ENCODE assay signal across 8 cellular contexts in genomic region chr1:154534263-154534844, GRCh38. TPM values are rescaled to one million over a fixed set of nuclear protein-coding genes. Genes with fewer than 3 reads are reported as not detected.
A peak's percentile ranks its signal among the peaks of the same experiment; 100 is the strongest.
DNase-seq lines count a peak whose midpoint lies in the region; ATAC-seq and TF ChIP-seq lines count a peak whose summit lies in the region.

No MANE protein-coding gene starts in this region.

- H3K36me3 ChIP-seq in Caco-2 (ENCODE audit: control insufficient read depth, insufficient read depth, low read length) (no peaks in the 10 kb centered on the region), KMS-11 (ENCODE audit: insufficient read depth) (no peaks in the 10 kb centered on the region)

- no peaks in the 10 kb centered on the region for H3K36me3 Mint-ChIP-seq in Caco-2 (ENCODE audit: insufficient read depth, unreplicated experiment)
- no peaks in the 10 kb centered on the region for H3K36me3 Mint-ChIP-seq in activated T-helper 2 cell treated with anti-CD3 and anti-CD28 coated beads, Interferon-gamma antibody, Interleukin-2, Interleukin-4, amounts not matched to agents 10 μg/mL and 5 μg/mL and 100 μg/mL, durations not matched to agents 14 hours and 24 hours and 36 hours (ENCODE audit: low read depth)

- no peaks in the 10 kb centered on the region for H3K4me1 Mint-ChIP-seq in Caco-2 (ENCODE audit: low read depth, unreplicated experiment)
- H3K4me1 Mint-ChIP-seq in activated T-helper 2 cell treated with anti-CD3 and anti-CD28 coated beads, Interferon-gamma antibody, Interleukin-2, Interleukin-4, amounts not matched to agents 10 μg/mL and 5 μg/mL and 100 μg/mL, durations not matched to agents 14 hours and 24 hours and 36 hours (ENCODE audit: low read depth), result no peaks in the 10 kb centered on the region

- DNase-seq in Caco-2 (peak; percentile 67 to 73), RWPE1 (ENCODE audit: low spot score) (peak; percentile 77), iPS-NIHi7 (ENCODE audit: extremely low spot score) (peak; percentile 88)
- no peak for DNase-seq in activated T-helper 2 cell treated with anti-CD3 and anti-CD28 coated beads, Interferon-gamma antibody, Interleukin-2, Interleukin-4, amounts not matched to agents 10 μg/mL and 5 μg/mL and 100 μg/mL, durations not matched to agents 14 hours and 24 hours and 36 hours (ENCODE audit: low spot score)

- no peaks in the 10 kb centered on the region for H4K20me1 ChIP-seq in KMS-11 (ENCODE audit: insufficient read depth)

- CTCF ChIA-PET in Caco-2 (lab: Charles Lee), result interaction anchor here (1.0 to 1.3 kb wide), 3 partner anchors 12 to 544 kb away, joined by 3 to 13 read pairs (median 4); partner anchors contain the start of gene EFNA3
- CTCF ChIA-PET in RWPE1 (lab: Yijun Ruan, JAX), result interaction anchor here (0.5 to 1.2 kb wide), 5 partner anchors 9 to 962 kb away, joined by 3 to 4 read pairs (median 3); no protein-coding TSS in a partner anchor

- H3K27me3 Mint-ChIP-seq in Caco-2 (ENCODE audit: insufficient read depth, unreplicated experiment), result peaks cover 10% of the 10 kb centered on the region
- H3K27me3 Mint-ChIP-seq in activated T-helper 2 cell treated with anti-CD3 and anti-CD28 coated beads, Interferon-gamma antibody, Interleukin-2, Interleukin-4, amounts not matched to agents 10 μg/mL and 5 μg/mL and 100 μg/mL, durations not matched to agents 14 hours and 24 hours and 36 hours (ENCODE audit: low read depth), result peaks cover 13% of the 10 kb centered on the region

- no peak overlapping the region for H3K27ac Mint-ChIP-seq in Caco-2 (ENCODE audit: unreplicated experiment)
- no peak overlapping the region for H3K27ac Mint-ChIP-seq in activated T-helper 2 cell treated with anti-CD3 and anti-CD28 coated beads, Interferon-gamma antibody, Interleukin-2, Interleukin-4, amounts not matched to agents 10 μg/mL and 5 μg/mL and 100 μg/mL, durations not matched to agents 14 hours and 24 hours and 36 hours

- no peak overlapping the region for H3K9ac ChIP-seq in KMS-11

- H3K4me3 ChIP-seq in Caco-2 (ENCODE audit: low read depth, low read length) (no peak overlapping the region), KMS-11 (IDR thresholded peaks at IDR 0.05; ENCODE audit: insufficient read depth, low read depth, low read length) (no peak overlapping the region)

- no peaks in the 10 kb centered on the region for H3K79me2 ChIP-seq in KMS-11 (ENCODE audit: insufficient read depth, low read depth)

- ATAC-seq in HG03457 (IDR thresholded peaks at IDR 0.05; ENCODE audit: unreplicated experiment), result no peak
- no peak for ATAC-seq in GM21526 (IDR thresholded peaks at IDR 0.05; ENCODE audit: low FRiP score, unreplicated experiment)
- no peak for ATAC-seq in GM18519 (IDR thresholded peaks at IDR 0.05; ENCODE audit: low FRiP score, unreplicated experiment)

- intact Hi-C loops in Caco-2 (cut with micrococcal nuclease; ENCODE audit: unreplicated experiment), result no loop called here
- intact Hi-C loops in activated T-helper 2 cell treated with anti-CD3 and anti-CD28 coated beads, Interferon-gamma antibody, Interleukin-2, Interleukin-4, amounts not matched to agents 10 μg/mL and 5 μg/mL and 100 μg/mL, durations not matched to agents 14 hours and 24 hours and 36 hours (cut with micrococcal nuclease), result no loop called here

- TF ChIP-seq CTCF in Caco-2 (IDR thresholded peaks at IDR 0.05; ENCODE audit: insufficient read depth in 1 of 2, low read depth in 1 of 2, low read length in 1 of 2, severe bottlenecking in 1 of 2, unreplicated experiment in 1 of 2), result peak; percentile 75 to 81
- TF ChIP-seq CTCF in KMS-11 (conservative IDR thresholded peaks at IDR 0.05; ENCODE audit: low read depth, low read length), result peak; percentile 92
- TF ChIP-seq CTCF in RWPE1 (conservative IDR thresholded peaks at IDR 0.05; ENCODE audit: low read depth), result peak; percentile 76

- H3K27me3 ChIP-seq in Caco-2 (replicated peaks; ENCODE audit: control insufficient read depth, insufficient read depth, low read length) (no peaks in the 10 kb centered on the region), KMS-11 (ENCODE audit: insufficient read depth, low read depth) (no peaks in the 10 kb centered on the region)

- BruUV-seq in Caco-2 (replicated peaks; lab: Mats Ljungman, UMichigan), result no TSS peak

- no peaks in the 10 kb centered on the region for H3K9me3 Mint-ChIP-seq in Caco-2 (ENCODE audit: unreplicated experiment)
- no peaks in the 10 kb centered on the region for H3K9me3 Mint-ChIP-seq in activated T-helper 2 cell treated with anti-CD3 and anti-CD28 coated beads, Interferon-gamma antibody, Interleukin-2, Interleukin-4, amounts not matched to agents 10 μg/mL and 5 μg/mL and 100 μg/mL, durations not matched to agents 14 hours and 24 hours and 36 hours

- no peak overlapping the region for H2AFZ ChIP-seq in KMS-11 (ENCODE audit: low read depth)

- H3K4me1 ChIP-seq in Caco-2 (no peaks in the 10 kb centered on the region), KMS-11 (ENCODE audit: low read depth, poor library complexity, severe bottlenecking) (no peaks in the 10 kb centered on the region)

- no peak overlapping the region for H3K4me2 ChIP-seq in KMS-11

- H3K27ac ChIP-seq in KMS-11 (no peak overlapping the region), RWPE1 (no peak overlapping the region)

- no peak overlapping the region for H3K4me3 Mint-ChIP-seq in Caco-2 (ENCODE audit: unreplicated experiment)
- H3K4me3 Mint-ChIP-seq in activated T-helper 2 cell treated with anti-CD3 and anti-CD28 coated beads, Interferon-gamma antibody, Interleukin-2, Interleukin-4, amounts not matched to agents 10 μg/mL and 5 μg/mL and 100 μg/mL, durations not matched to agents 14 hours and 24 hours and 36 hours (ENCODE audit: low read depth), result no peak overlapping the region

- POLR2A ChIA-PET in Caco-2 (lab: Charles Lee), result no interaction called here
- POLR2A ChIA-PET in RWPE1 (lab: Yijun Ruan, JAX; ENCODE audit: low non-redundant PET), result no interaction called here

- H3K9me3 ChIP-seq in Caco-2, result no peaks in the 10 kb centered on the region

RNA-seq across cellular contexts. Expression of gene UBE2Q1, which starts 24.1 kb away (rescaled TPM):
- 92.2 and 93.2 TPM in 2 replicates for total RNA-seq in Caco-2 (2022)
- 96.5 and 101 TPM in 2 replicates for total RNA-seq in activated T-helper 2 cell treated with anti-CD3 and anti-CD28 coated beads, Interferon-gamma antibody, Interleukin-2, Interleukin-4, amounts not matched to agents 10 μg/mL and 5 μg/mL and 100 μg/mL, durations not matched to agents 14 hours and 24 hours and 36 hours

RNA-seq across cellular contexts. Expression of gene SHE, which starts 32.1 kb away (rescaled TPM):
- total RNA-seq in Caco-2 (2022), result 0.07 TPM in 1 of 2 replicates, not detected in the other
- total RNA-seq in activated T-helper 2 cell treated with anti-CD3 and anti-CD28 coated beads, Interferon-gamma antibody, Interleukin-2, Interleukin-4, amounts not matched to agents 10 μg/mL and 5 μg/mL and 100 μg/mL, durations not matched to agents 14 hours and 24 hours and 36 hours, result 0.05 TPM in 1 of 2 replicates, not detected in the other

RNA-seq across cellular contexts. Expression of gene TDRD10, which starts 32.3 kb away (rescaled TPM):
- not detected in 2 replicates for total RNA-seq in Caco-2 (2022)
- total RNA-seq in activated T-helper 2 cell treated with anti-CD3 and anti-CD28 coated beads, Interferon-gamma antibody, Interleukin-2, Interleukin-4, amounts not matched to agents 10 μg/mL and 5 μg/mL and 100 μg/mL, durations not matched to agents 14 hours and 24 hours and 36 hours, result not detected in 2 replicates

RNA-seq across cellular contexts. Expression of gene CHRNB2, which starts 33.2 kb away (rescaled TPM):
- 0.09 TPM in 1 of 2 replicates, not detected in the other for total RNA-seq in Caco-2 (2022)
- total RNA-seq in activated T-helper 2 cell treated with anti-CD3 and anti-CD28 coated beads, Interferon-gamma antibody, Interleukin-2, Interleukin-4, amounts not matched to agents 10 μg/mL and 5 μg/mL and 100 μg/mL, durations not matched to agents 14 hours and 24 hours and 36 hours, result not detected in 2 replicates
